ENCODE assay signal across 29 cellular contexts in genomic region chr11:134626032-134626431, GRCh38.
"Had no signal": no experiment of that assay in that cellular context is flagged by ENCODE, and none has a peak within 500 bp of the region (broad histone marks: within the 10 kb centered on the region; RNA-seq: fewer than 3 reads in every experiment).

No MANE protein-coding gene starts in this region.

- H3K4me3 ChIP-seq: neural progenitor cell, ovary, psoas muscle, right lobe of liver, sigmoid colon, stomach, thoracic aorta, thyroid gland, tibial nerve, upper lobe of left lung had no signal

- DNase-seq: naive thymus-derived CD4-positive, alpha-beta T cell; natural killer cell; occipital lobe; ovary; posterior cingulate gyrus; psoas muscle; right cardiac atrium; right lobe of liver; sigmoid colon; small intestine; stimulated activated CD4-positive, alpha-beta T cell treated with anti-CD3 and anti-CD28 coated beads, Interleukin-15, amount 100 ng/mL, for 24 hours; stimulated activated CD4-positive, alpha-beta T cell treated with anti-CD3 and anti-CD28 coated beads, Interleukin-2, amount 100 ng/mL, for 24 hours; stimulated activated CD4-positive, alpha-beta T cell treated with anti-CD3 and anti-CD28 coated beads, Interleukin-2, amount 100 ng/mL, for 48 hours; stimulated activated CD4-positive, alpha-beta T cell treated with anti-CD3 and anti-CD28 coated beads, Interleukin-4, amount 100 ng/mL, for 24 hours; stimulated activated naive B cell treated with anti-CD40 and anti-IgM and Interleukin-4, amounts not matched to agents 10 μg/mL and 1 μg/mL and 100 μg/mL, for 72 hours; stimulated activated naive CD4-positive, alpha-beta T cell treated with Interleukin-2 at 50 U/mL for 16 hours; stomach; trophoblast cell; upper lobe of left lung had no signal

- H3K27me3 Mint-ChIP-seq: stimulated activated naive CD8-positive, alpha-beta T cell treated with anti-CD3 and anti-CD28 coated beads, Interleukin-15, Interleukin-2, amounts not matched to agents 100 ng/mL and 50 ng/mL, for 24 hours had no signal

- H3K36me3 Mint-ChIP-seq: naive thymus-derived CD4-positive, alpha-beta T cell; natural killer cell; neural progenitor cell; stimulated activated effector memory CD8-positive, alpha-beta T cell treated with anti-CD3 and anti-CD28 coated beads, Interleukin-12 subunit alpha, Interleukin-12 subunit beta, amount 100 ng/mL, for 72 hours; stimulated activated naive B cell treated with anti-CD40 and anti-IgM and Interleukin-4, amounts not matched to agents 10 μg/mL and 1 μg/mL and 100 μg/mL, for 72 hours had no signal

- H3K27ac ChIP-seq: neural progenitor cell, ovary, parathyroid adenoma, psoas muscle, right lobe of liver, sigmoid colon, stomach, thoracic aorta, thyroid gland, tibial nerve, upper lobe of left lung had no signal

- FAIRE-seq: small intestine, urothelium cell line had no signal

- H3K27ac Mint-ChIP-seq: naive thymus-derived CD4-positive, alpha-beta T cell; natural killer cell; nephron; neural progenitor cell; progenitor cell of endocrine pancreas; stimulated activated effector memory CD8-positive, alpha-beta T cell treated with anti-CD3 and anti-CD28 coated beads, Interleukin-12 subunit alpha, Interleukin-12 subunit beta, amount 100 ng/mL, for 72 hours; stimulated activated naive B cell treated with anti-CD40 and anti-IgM and Interleukin-4, amounts not matched to agents 10 μg/mL and 1 μg/mL and 100 μg/mL, for 72 hours; stimulated activated naive CD8-positive, alpha-beta T cell treated with anti-CD3 and anti-CD28 coated beads, Interleukin-15, Interleukin-2, amounts not matched to agents 100 ng/mL and 50 ng/mL, for 24 hours had no signal

- H3K9ac ChIP-seq: neural progenitor cell, parathyroid adenoma had no signal

- H3K4me1 Mint-ChIP-seq: naive thymus-derived CD4-positive, alpha-beta T cell; natural killer cell; nephron; stimulated activated effector memory CD8-positive, alpha-beta T cell treated with anti-CD3 and anti-CD28 coated beads, Interleukin-12 subunit alpha, Interleukin-12 subunit beta, amount 100 ng/mL, for 72 hours; stimulated activated naive B cell treated with anti-CD40 and anti-IgM and Interleukin-4, amounts not matched to agents 10 μg/mL and 1 μg/mL and 100 μg/mL, for 72 hours had no signal

- H3K4me1 ChIP-seq: neural progenitor cell, parathyroid adenoma, psoas muscle, right lobe of liver, sigmoid colon, stomach, thyroid gland, tibial nerve, upper lobe of left lung had no signal

- H3K9me3 ChIP-seq: ovary, psoas muscle, right lobe of liver, sigmoid colon, stomach, thoracic aorta, thyroid gland, tibial nerve, upper lobe of left lung had no signal

- ATAC-seq: naive thymus-derived CD4-positive, alpha-beta T cell; natural killer cell; psoas muscle; right cardiac atrium; right lobe of liver; stimulated activated effector memory CD8-positive, alpha-beta T cell treated with anti-CD3 and anti-CD28 coated beads, Interleukin-12 subunit alpha, Interleukin-12 subunit beta, amount 100 ng/mL, for 72 hours; stimulated activated naive B cell treated with anti-CD40 and anti-IgM and Interleukin-4, amounts not matched to agents 10 μg/mL and 1 μg/mL and 100 μg/mL, for 72 hours had no signal

- H3K36me3 ChIP-seq: neural progenitor cell, ovary, right lobe of liver, sigmoid colon, stomach, thoracic aorta, thyroid gland, tibial nerve, upper lobe of left lung had no signal

- H3K9me3 Mint-ChIP-seq: natural killer cell; nephron; neural progenitor cell; stimulated activated naive CD8-positive, alpha-beta T cell treated with anti-CD3 and anti-CD28 coated beads, Interleukin-15, Interleukin-2, amounts not matched to agents 100 ng/mL and 50 ng/mL, for 24 hours had no signal

- H3K4me3 Mint-ChIP-seq: naive thymus-derived CD4-positive, alpha-beta T cell; natural killer cell; nephron; neural progenitor cell; stimulated activated effector memory CD8-positive, alpha-beta T cell treated with anti-CD3 and anti-CD28 coated beads, Interleukin-12 subunit alpha, Interleukin-12 subunit beta, amount 100 ng/mL, for 72 hours; stimulated activated naive B cell treated with anti-CD40 and anti-IgM and Interleukin-4, amounts not matched to agents 10 μg/mL and 1 μg/mL and 100 μg/mL, for 72 hours; stimulated activated naive CD8-positive, alpha-beta T cell treated with anti-CD3 and anti-CD28 coated beads, Interleukin-15, Interleukin-2, amounts not matched to agents 100 ng/mL and 50 ng/mL, for 24 hours had no signal
